In the genomic region with DNA sequence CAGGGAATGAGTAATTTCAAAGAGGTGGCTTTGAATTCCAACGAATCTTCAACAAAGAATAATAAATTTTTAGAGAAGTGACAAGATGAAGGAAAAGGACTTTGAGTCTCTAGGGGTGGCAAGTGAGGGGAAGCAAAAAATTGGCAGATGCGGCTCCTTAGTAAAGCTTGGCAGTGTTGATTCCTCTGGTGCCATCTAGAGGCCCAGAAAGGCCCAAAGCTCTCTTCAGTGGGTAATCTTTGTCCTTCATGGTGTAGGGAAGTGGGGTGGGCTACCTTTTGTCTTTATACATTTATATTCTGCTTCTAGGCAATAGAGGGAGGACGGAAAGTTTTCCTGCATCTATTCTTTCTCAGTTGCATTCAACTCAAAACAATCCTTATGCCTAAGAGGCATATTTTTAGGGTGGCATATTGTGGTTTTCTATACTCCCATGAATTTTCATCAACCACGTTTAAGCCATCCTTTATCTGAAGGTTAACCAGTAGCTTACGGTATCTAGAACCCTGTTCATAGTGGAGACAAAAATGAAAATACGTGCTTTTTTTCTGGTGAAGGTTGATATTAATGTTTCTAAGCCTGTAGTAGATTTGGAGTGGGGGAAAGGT, we compare ENCODE assay signal across 8 cellular contexts. TPM values are rescaled to one million over a fixed set of nuclear protein-coding genes. Genes with fewer than 3 reads are reported as not detected.
DNase-seq lines count a peak whose midpoint lies in the region; ATAC-seq, FAIRE-seq and TF ChIP-seq lines count a peak whose summit lies in the region.

No MANE protein-coding gene starts in this region.

- H3K27me3 Mint-ChIP-seq in natural killer cell (ENCODE audit: low read depth in 2 of 2) (no peaks in the 10 kb centered on the region), T-cell (no peaks in the 10 kb centered on the region), glutamatergic neuron (ENCODE audit: unreplicated experiment) (peaks cover 4% of the 10 kb centered on the region)
- H3K27me3 Mint-ChIP-seq in natural killer cell treated with Interleukin-12 subunit alpha and Interleukin-12 subunit beta and Interleukin-15 and Interleukin-18, amount 100 ng/mL, for 72 hours: no peaks in the 10 kb centered on the region

- no peak for FAIRE-seq in small intestine (lab: Jason Lieb, UNC)

- peak; percentile 47 for TF ChIP-seq CTCF in natural killer cell (IDR thresholded peaks at IDR 0.05)
- TF ChIP-seq CTCF in LNCaP clone FGC (IDR thresholded peaks at IDR 0.05; ENCODE audit: control insufficient read depth, extremely low read depth, insufficient read depth): peak; percentile 50
- TF ChIP-seq CTCF in glutamatergic neuron (IDR thresholded peaks at IDR 0.05; ENCODE audit: partially characterized antibody, unreplicated experiment): no peak

- no peak overlapping the region for H3K4me3 Mint-ChIP-seq in natural killer cell
- no peak overlapping the region for H3K4me3 Mint-ChIP-seq in natural killer cell treated with Interleukin-12 subunit alpha and Interleukin-12 subunit beta and Interleukin-15 and Interleukin-18, amount 100 ng/mL, for 72 hours
- no peak overlapping the region for H3K4me3 Mint-ChIP-seq in T-cell
- no peak overlapping the region for H3K4me3 Mint-ChIP-seq in glutamatergic neuron (ENCODE audit: unreplicated experiment)

- DNase-seq in natural killer cell (no peak), LNCaP clone FGC (ENCODE audit: low read depth) (no peak), T-cell (peak in 7 of 34 experiments; percentile 7 to 26 (median 15)), glutamatergic neuron (peak; percentile 37), small intestine (peak; percentile 16)
- DNase-seq in natural killer cell treated with Interleukin-12 subunit alpha and Interleukin-12 subunit beta and Interleukin-15 and Interleukin-18, amount 100 ng/mL, for 72 hours (ENCODE audit: low spot score): no peak

- H3K36me3 ChIP-seq in small intestine (ENCODE audit: control insufficient read depth in 2 of 2, insufficient read depth in 2 of 2, low read length in 2 of 2): peaks cover 15 to 32% of the 10 kb centered on the region in 2 donors

- 78 to 79% (median 79%) methylated on average over 6 of the region's 6 CpGs for WGBS in small intestine, 3 donors

- H3K4me1 Mint-ChIP-seq in natural killer cell (peaks cover 26% of the 10 kb centered on the region in 2 donors), T-cell (peaks cover 30 to 35% (median 32%) of the 10 kb centered on the region in 3 donors), glutamatergic neuron (ENCODE audit: low read depth, unreplicated experiment) (peaks cover 9% of the 10 kb centered on the region)
- peaks cover 25 to 33% of the 10 kb centered on the region in 2 donors for H3K4me1 Mint-ChIP-seq in natural killer cell treated with Interleukin-12 subunit alpha and Interleukin-12 subunit beta and Interleukin-15 and Interleukin-18, amount 100 ng/mL, for 72 hours (ENCODE audit: low read depth in 2 of 2)

- H3K4me1 ChIP-seq in small intestine (ENCODE audit: control insufficient read depth in 2 of 2, insufficient read depth in 1 of 2, low read depth in 1 of 2, low read length in 1 of 2): no peaks in the 10 kb centered on the region

- ATAC-seq in natural killer cell (peak; percentile 50 to 73 (median 66)), T-cell (replicated peaks in 1 of 4) (peak in 1 of 4 experiments; percentile 54), HG03045 (IDR thresholded peaks at IDR 0.05; ENCODE audit: unreplicated experiment) (no peak), GM18858 (IDR thresholded peaks at IDR 0.05; ENCODE audit: unreplicated experiment) (no peak)
- ATAC-seq in natural killer cell treated with Interleukin-12 subunit alpha and Interleukin-12 subunit beta and Interleukin-15 and Interleukin-18, amount 100 ng/mL, for 72 hours: no peak

- no peaks in the 10 kb centered on the region for H3K9me3 ChIP-seq in small intestine (ENCODE audit: control insufficient read depth, low read depth)

- no peak overlapping the region for H3K27ac Mint-ChIP-seq in natural killer cell
- H3K27ac Mint-ChIP-seq in natural killer cell treated with Interleukin-12 subunit alpha and Interleukin-12 subunit beta and Interleukin-15 and Interleukin-18, amount 100 ng/mL, for 72 hours: no peak overlapping the region
- peak overlapping the region; percentile 7 to 19 for H3K27ac Mint-ChIP-seq in T-cell
- peak overlapping the region; percentile 24 for H3K27ac Mint-ChIP-seq in glutamatergic neuron (ENCODE audit: unreplicated experiment)

- H3K27me3 ChIP-seq in small intestine (ENCODE audit: control insufficient read depth in 2 of 2, insufficient read depth in 2 of 2, low read length in 2 of 2): no peaks in the 10 kb centered on the region

- no peak overlapping the region for H3K27ac ChIP-seq in small intestine (ENCODE audit: low read depth in 1 of 2, low read length in 1 of 2)

- H3K9me3 Mint-ChIP-seq in natural killer cell (no peaks in the 10 kb centered on the region), T-cell (no peaks in the 10 kb centered on the region), glutamatergic neuron (ENCODE audit: unreplicated experiment) (peaks cover 2% of the 10 kb centered on the region)
- no peaks in the 10 kb centered on the region for H3K9me3 Mint-ChIP-seq in natural killer cell treated with Interleukin-12 subunit alpha and Interleukin-12 subunit beta and Interleukin-15 and Interleukin-18, amount 100 ng/mL, for 72 hours

- POLR2A ChIA-PET in T-cell (lab: Charles Lee): interaction anchor here in 1 of 2 donors (0.7 kb wide), 1 partner anchor 11 kb away, joined by 3 read pairs; no protein-coding TSS in a partner anchor

- CTCF ChIA-PET in T-cell (lab: Charles Lee): interaction anchor here (0.5 to 2.0 kb wide), 7 partner anchors 19 to 322 kb away, joined by 3 to 12 read pairs (median 3); no protein-coding TSS in a partner anchor

- intact Hi-C loops in natural killer cell (cut with micrococcal nuclease): loop anchor here (1.0 kb wide), 1 partner anchor 140 kb away; no protein-coding TSS in a partner anchor

- H3K4me3 ChIP-seq in LNCaP clone FGC (ENCODE audit: low read depth, low read length) (no peak overlapping the region), small intestine (ENCODE audit: low read depth in 1 of 2, low read length in 2 of 2) (no peak overlapping the region)

- peaks cover 19% of the 10 kb centered on the region for H3K36me3 Mint-ChIP-seq in natural killer cell
- H3K36me3 Mint-ChIP-seq in natural killer cell treated with Interleukin-12 subunit alpha and Interleukin-12 subunit beta and Interleukin-15 and Interleukin-18, amount 100 ng/mL, for 72 hours: peaks cover 31% of the 10 kb centered on the region
- peaks cover 55% of the 10 kb centered on the region for H3K36me3 Mint-ChIP-seq in T-cell
- H3K36me3 Mint-ChIP-seq in glutamatergic neuron (ENCODE audit: unreplicated experiment): no peaks in the 10 kb centered on the region

RNA-seq across cellular contexts. Expression of gene ROPN1L, which starts 17.5 kb away (rescaled TPM):
- 1 to 10 TPM; 1.2 to 5.2 (median 4.3) TPM for total RNA-seq in natural killer cell
- total RNA-seq in natural killer cell treated with Interleukin-12 subunit alpha and Interleukin-12 subunit beta and Interleukin-15 and Interleukin-18, amount 100 ng/mL, for 72 hours: 1 to 10 TPM in 1 of 2 donors, under 1 TPM in 1; 0.57 to 2.6 TPM
- 1 to 10 TPM in 2 of 5 donors, under 1 TPM in 3; 0.61 to 1.5 (median 0.95) TPM for total RNA-seq in T-cell
- not detected for total RNA-seq in glutamatergic neuron (ENCODE audit: unreplicated experiment)
- under 1 TPM in 1 of 3 donors, not detected in 2; 0.76 TPM for polyA plus RNA-seq in small intestine

Comparison
In these comparisons a context has a peak if more than half of its experiments do, and no peak if none do; other contexts are left out.
1. ATAC-seq: peak in natural killer cell (3 of 3); none in natural killer cell treated with Interleukin-12 subunit alpha and Interleukin-12 subunit beta and Interleukin-15 and Interleukin-18, amount 100 ng/mL, for 72 hours (0 of 2), HG03045 (single experiment) and GM18858 (single experiment).
2. DNase-seq: peak in glutamatergic neuron (single experiment) and small intestine (single experiment); none in natural killer cell (single experiment), natural killer cell treated with Interleukin-12 subunit alpha and Interleukin-12 subunit beta and Interleukin-15 and Interleukin-18, amount 100 ng/mL, for 72 hours (single experiment) and LNCaP clone FGC (single experiment).
3. H3K27ac Mint-ChIP-seq: peak in T-cell (2 of 2) and glutamatergic neuron (single experiment); none in natural killer cell (0 of 2) and natural killer cell treated with Interleukin-12 subunit alpha and Interleukin-12 subunit beta and Interleukin-15 and Interleukin-18, amount 100 ng/mL, for 72 hours (0 of 2).